In the genomic region with DNA sequence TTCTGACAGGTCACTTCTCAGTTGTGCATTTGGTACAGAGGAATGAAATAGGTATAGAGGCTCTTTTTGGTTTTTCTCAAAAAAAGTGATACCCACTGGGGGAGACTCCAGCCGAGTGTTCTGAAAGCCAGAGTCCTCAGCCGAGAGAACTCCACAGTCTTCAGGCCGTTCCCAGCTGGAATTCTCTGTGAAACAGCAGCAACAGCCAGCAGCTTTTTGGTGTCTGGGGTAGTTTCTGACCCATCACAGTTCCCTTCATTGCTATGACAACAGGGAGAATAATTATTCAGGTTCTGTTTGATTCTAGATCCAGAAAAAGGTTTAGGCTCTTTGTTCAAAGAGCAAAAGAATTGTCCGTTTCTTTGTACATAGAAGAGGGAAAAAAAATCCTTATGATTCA, we compare ENCODE assay signal across 8 cellular contexts.
A peak's percentile ranks its signal among the peaks of the same experiment; 100 is the strongest.
DNase-seq lines count a peak whose midpoint lies in the region; ATAC-seq and TF ChIP-seq lines count a peak whose summit lies in the region.

No MANE protein-coding gene starts in this region.

- DNase-seq in medulla oblongata (ENCODE audit: extremely low spot score) (peak; percentile 25), upper lobe of right lung (no peak), NCI-H2029 (lab: John Stamatoyannopoulos, UW) (no peak), SIG-M5 (lab: John Stamatoyannopoulos, UW) (no peak), GF-D8 (lab: John Stamatoyannopoulos, UW) (no peak)

- H3K27ac ChIP-seq in OCI-LY3 (ENCODE audit: low read length) (no peak overlapping the region), upper lobe of right lung (peak overlapping the region; percentile 25)

- H3K4me3 ChIP-seq in OCI-LY3 (ENCODE audit: low read length) (peak overlapping the region; percentile 49), endocrine pancreas (ENCODE audit: control insufficient read depth, insufficient read depth, low read length) (peak overlapping the region; percentile 2), upper lobe of right lung (peak overlapping the region; percentile 14)

- peaks cover 26% of the 10 kb centered on the region for H3K4me1 ChIP-seq in OCI-LY3 (ENCODE audit: low read length)
- peaks cover 5% of the 10 kb centered on the region for H3K4me1 ChIP-seq in endocrine pancreas (ENCODE audit: control insufficient read depth, insufficient read depth, low read length)
- H3K4me1 ChIP-seq in upper lobe of right lung, result peaks cover 14% of the 10 kb centered on the region

- H2AFZ ChIP-seq in OCI-LY3 (ENCODE audit: low read depth, low read length), result no peak overlapping the region

- no peak for ATAC-seq in upper lobe of right lung
- no peak for ATAC-seq in HG03565 (IDR thresholded peaks at IDR 0.05; ENCODE audit: unreplicated experiment)

- H3K27me3 ChIP-seq in OCI-LY3 (ENCODE audit: low read depth, low read length) (no peaks in the 10 kb centered on the region), endocrine pancreas (ENCODE audit: control insufficient read depth, insufficient read depth, low read length) (no peaks in the 10 kb centered on the region), upper lobe of right lung (no peaks in the 10 kb centered on the region)

- H4K20me1 ChIP-seq in OCI-LY3 (ENCODE audit: insufficient read depth, low read length), result peaks cover 42% of the 10 kb centered on the region

- peaks cover 47% of the 10 kb centered on the region for H3K79me2 ChIP-seq in OCI-LY3 (ENCODE audit: low read length)

- intact Hi-C loops in upper lobe of right lung (cut with DNase I), result no loop called here

- H3K9ac ChIP-seq in OCI-LY3 (ENCODE audit: low read length) (peak overlapping the region; percentile 0; the same call in 1 of the 2 replicates), endocrine pancreas (ENCODE audit: control insufficient read depth, insufficient read depth, low read length) (no peak overlapping the region)

- no peaks in the 10 kb centered on the region for H3K36me3 ChIP-seq in OCI-LY3 (replicated peaks; ENCODE audit: low read depth, low read length)
- H3K36me3 ChIP-seq in endocrine pancreas (ENCODE audit: control insufficient read depth, insufficient read depth, low read length), result no peaks in the 10 kb centered on the region
- no peaks in the 10 kb centered on the region for H3K36me3 ChIP-seq in upper lobe of right lung

- H3K4me2 ChIP-seq in OCI-LY3 (ENCODE audit: low read length), result peak overlapping the region; percentile 58

- H3K9me3 ChIP-seq in OCI-LY3 (ENCODE audit: insufficient read depth, low read length) (no peaks in the 10 kb centered on the region), endocrine pancreas (ENCODE audit: control insufficient read depth, low read length) (no peaks in the 10 kb centered on the region), upper lobe of right lung (no peaks in the 10 kb centered on the region)

- TF ChIP-seq CTCF in OCI-LY3 (IDR thresholded peaks at IDR 0.05; ENCODE audit: low read depth, low read length), result no peak
- TF ChIP-seq CTCF in upper lobe of right lung (IDR thresholded peaks at IDR 0.05), result no peak
